21 cellular contexts compared by ENCODE assay signal in the genomic region with DNA sequence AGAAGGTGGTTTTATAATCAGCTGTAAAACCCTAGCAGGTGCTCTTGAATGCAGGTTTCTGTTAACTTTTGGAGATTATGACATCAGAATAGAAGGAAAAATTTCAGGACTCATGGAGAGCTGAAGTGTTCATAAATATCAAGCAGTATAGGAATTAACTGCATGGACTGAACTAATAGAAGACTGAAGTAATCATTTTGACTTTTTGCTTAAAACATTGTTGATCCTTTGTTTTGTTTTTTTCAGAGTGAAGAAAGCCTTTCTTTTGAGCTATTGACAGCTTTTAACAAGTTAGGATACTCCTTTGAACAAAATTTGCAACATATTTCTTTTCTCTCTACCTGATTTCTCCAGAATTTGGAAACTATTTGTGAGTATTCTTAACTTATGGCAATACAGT.
"Had no signal": no experiment of that assay in that cellular context is flagged by ENCODE, and none has a peak within 500 bp of the region (broad histone marks: within the 10 kb centered on the region; RNA-seq: fewer than 3 reads in every experiment).

No MANE protein-coding gene starts in this region.

- H3K36me3 Mint-ChIP-seq: stimulated activated memory B cell treated with anti-CD40 and anti-IgM and Interleukin-4, amounts not matched to agents 10 μg/mL and 1 μg/mL and 100 μg/mL, for 72 hours; type B pancreatic cell had no signal

- H3K4me3 Mint-ChIP-seq: naive thymus-derived CD8-positive, alpha-beta T cell; nephron progenitor cell; stimulated activated memory B cell treated with anti-CD40 and anti-IgM and Interleukin-4, amounts not matched to agents 10 μg/mL and 1 μg/mL and 100 μg/mL, for 72 hours; type B pancreatic cell had no signal

- H3K9me3 Mint-ChIP-seq: type B pancreatic cell had no signal

- H3K27me3 Mint-ChIP-seq: naive thymus-derived CD8-positive, alpha-beta T cell; type B pancreatic cell had no signal

- H3K4me3 ChIP-seq: coronary artery, psoas muscle, sigmoid colon, testis, tibial artery had no signal

- H3K27ac ChIP-seq: coronary artery, psoas muscle, sigmoid colon, testis, tibial artery had no signal

- H3K4me1 ChIP-seq: psoas muscle, sigmoid colon, testis, tibial artery had no signal

- H3K36me3 ChIP-seq: sigmoid colon, tibial artery had no signal

- ATAC-seq: left lobe of liver; naive thymus-derived CD8-positive, alpha-beta T cell; psoas muscle; right cardiac atrium; stimulated activated memory B cell treated with anti-CD40 and anti-IgM and Interleukin-4, amounts not matched to agents 10 μg/mL and 1 μg/mL and 100 μg/mL, for 72 hours; stimulated activated naive CD8-positive, alpha-beta T cell treated with anti-CD3 and anti-CD28 coated beads, Interleukin-15, Interleukin-2, amounts not matched to agents 100 U/mL and 50 U/mL, for 24 hours had no signal

- DNase-seq: dermis blood vessel endothelial cell; effector memory CD4-positive, alpha-beta T cell; head of caudate nucleus; kidney; mesenchymal stem cell; midbrain; naive thymus-derived CD8-positive, alpha-beta T cell; nephron progenitor cell; nucleus accumbens; psoas muscle; right cardiac atrium; sigmoid colon; stimulated activated CD4-positive, alpha-beta T cell treated with anti-CD3 and anti-CD28 coated beads, Interleukin-4, amount 100 ng/mL, for 4 hours; stimulated activated naive CD8-positive, alpha-beta T cell treated with anti-CD3 and anti-CD28 coated beads, Interleukin-15, Interleukin-2, amounts not matched to agents 100 U/mL and 50 U/mL, for 24 hours; substantia nigra; testis; tibial artery had no signal

- H3K27me3 ChIP-seq: sigmoid colon, testis, tibial artery had no signal

- H3K27ac Mint-ChIP-seq: naive thymus-derived CD8-positive, alpha-beta T cell; nephron progenitor cell; stimulated activated memory B cell treated with anti-CD40 and anti-IgM and Interleukin-4, amounts not matched to agents 10 μg/mL and 1 μg/mL and 100 μg/mL, for 72 hours; type B pancreatic cell had no signal

- H3K9me3 ChIP-seq: psoas muscle, sigmoid colon, testis, tibial artery had no signal

- H3K4me1 Mint-ChIP-seq: naive thymus-derived CD8-positive, alpha-beta T cell; stimulated activated memory B cell treated with anti-CD40 and anti-IgM and Interleukin-4, amounts not matched to agents 10 μg/mL and 1 μg/mL and 100 μg/mL, for 72 hours had no signal
